Comparison of ENCODE assay signal across 30 cellular contexts in genomic region chr7:1762238-1762945, GRCh38.
DNase-seq lines count a peak whose midpoint lies in the region; ATAC-seq, FAIRE-seq and TF ChIP-seq lines count a peak whose summit lies in the region.
"Had no signal": no experiment of that assay in that cellular context is flagged by ENCODE, and none has a peak within 500 bp of the region (broad histone marks: within the 10 kb centered on the region; RNA-seq: fewer than 3 reads in every experiment).

No MANE protein-coding gene starts in this region.

- H4K20me1 ChIP-seq in osteoblast (ENCODE audit: insufficient read depth, low read length) = no peaks in the 10 kb centered on the region

- H2AFZ ChIP-seq in osteoblast (ENCODE audit: low read length) = no peak overlapping the region
- H2AFZ ChIP-seq: PC-9 had no signal

- FAIRE-seq in HTR-8/SVneo (lab: Jason Lieb, UNC) = peak; percentile 93
- FAIRE-seq: GM12892 had no signal

- H3K4me3 Mint-ChIP-seq in activated T-cell treated with anti-CD3 and anti-CD28 coated beads, Interleukin-2, amount 50 U/mL, for 72 hours = no peak overlapping the region
- H3K4me3 Mint-ChIP-seq: CD14-positive monocyte, HFFc6 had no signal

- no peak overlapping the region for H3K27ac Mint-ChIP-seq in activated T-cell treated with anti-CD3 and anti-CD28 coated beads, Interleukin-2, amount 50 U/mL, for 72 hours
- H3K27ac Mint-ChIP-seq: CD14-positive monocyte; CD8-positive, alpha-beta memory T cell; HFFc6 had no signal

- no peaks in the 10 kb centered on the region for H3K79me2 ChIP-seq in osteoblast (ENCODE audit: insufficient read depth, low read length)

- peaks cover 2 to 10% of the 10 kb centered on the region in 2 donors for H3K9me3 Mint-ChIP-seq in activated T-cell treated with anti-CD3 and anti-CD28 coated beads, Interleukin-2, amount 50 U/mL, for 72 hours

- no peaks in the 10 kb centered on the region for H3K4me1 ChIP-seq in osteoblast (ENCODE audit: insufficient read depth, low read length)
- H3K4me1 ChIP-seq: BE2C, SJSA1 had no signal

- H3K4me3 ChIP-seq in osteoblast (ENCODE audit: insufficient read depth, low read length) = no peak overlapping the region
- H3K4me3 ChIP-seq: PC-9, SJSA1 had no signal

- TF ChIP-seq CTCF in osteoblast (IDR thresholded peaks at IDR 0.05; ENCODE audit: extremely low read depth, low read depth, low read length) = no peak

- H3K36me3 ChIP-seq in osteoblast (ENCODE audit: insufficient read depth, low read length) = no peaks in the 10 kb centered on the region
- H3K36me3 ChIP-seq: BE2C, SJSA1 had no signal

- no peak overlapping the region for H3K27ac ChIP-seq in osteoblast (ENCODE audit: low read depth, low read length)
- H3K27ac ChIP-seq: KMS-11, PC-9, SJSA1 had no signal

- H3K9me3 ChIP-seq in osteoblast (ENCODE audit: low read depth, low read length) = peaks cover 17% of the 10 kb centered on the region

- no peak for ATAC-seq in activated T-cell treated with anti-CD3 and anti-CD28 coated beads, Interleukin-2, amount 50 U/mL, for 72 hours (replicated peaks in 1 of 2)
- ATAC-seq in GM18519 (IDR thresholded peaks at IDR 0.05; ENCODE audit: low FRiP score, unreplicated experiment) = no peak

- no peak overlapping the region for H3K4me2 ChIP-seq in osteoblast (ENCODE audit: insufficient read depth, low read length)
- H3K4me2 ChIP-seq: KMS-11, PC-9 had no signal

- DNase-seq in activated effector memory CD4-positive, alpha-beta T cell treated with anti-CD3 and anti-CD28 coated beads, Interleukin-2, amount 50 U/mL, for 16 hours = peak; percentile 34
- no peak for DNase-seq in activated effector memory CD4-positive, alpha-beta T cell treated with Interleukin-2 at 50 U/mL for 16 hours
- DNase-seq in HTR-8/SVneo (ENCODE audit: insufficient read length, low spot score) (no peak), iPS-NIHi7 (ENCODE audit: extremely low spot score) (peak; percentile 6), osteoblast (ENCODE audit: insufficient read length, low spot score, missing footprints) (peak; percentile 41), SW480 (ENCODE audit: low spot score) (no peak)
- no peak for DNase-seq in activated T-cell treated with anti-CD3 and anti-CD28 coated beads, Interleukin-2, amount 50 U/mL, for 72 hours
- DNase-seq: 8988T; ACHN; BE2C; CD8-positive, alpha-beta memory T cell; DMS79 treated with DMSO at 0.1 percent for 48 hours; GF-D8; HFFc6; IMR-90; MM.1S; NCI-H1092; NCI-H1417 treated with DMSO at 0.1 percent for 48 hours; NCI-H1694 treated with DMSO at 0.1 percent for 48 hours; NCI-H2081; NCI-H2227 treated with DMSO at 0.1 percent for 48 hours; NCI-H526 treated with DMSO at 0.1 percent for 48 hours; PC-9; Right ventricle myocardium superior; RPMI8226 had no signal

- H3K27me3 ChIP-seq in osteoblast (ENCODE audit: insufficient read depth, low read length) = no peaks in the 10 kb centered on the region
- H3K27me3 ChIP-seq: BE2C, SJSA1 had no signal

- peaks cover 5 to 6% of the 10 kb centered on the region in 2 donors for H3K36me3 Mint-ChIP-seq in activated T-cell treated with anti-CD3 and anti-CD28 coated beads, Interleukin-2, amount 50 U/mL, for 72 hours (ENCODE audit: insufficient read depth in 2 of 2)
- H3K36me3 Mint-ChIP-seq: CD14-positive monocyte; CD8-positive, alpha-beta memory T cell had no signal

- no peaks in the 10 kb centered on the region for H3K4me1 Mint-ChIP-seq in activated T-cell treated with anti-CD3 and anti-CD28 coated beads, Interleukin-2, amount 50 U/mL, for 72 hours (ENCODE audit: low read depth)
- H3K4me1 Mint-ChIP-seq: CD14-positive monocyte; CD8-positive, alpha-beta memory T cell had no signal

- no peaks in the 10 kb centered on the region for H3K27me3 Mint-ChIP-seq in activated T-cell treated with anti-CD3 and anti-CD28 coated beads, Interleukin-2, amount 50 U/mL, for 72 hours (ENCODE audit: low read depth)

Comparison
In these comparisons a context has a peak if more than half of its experiments do, and no peak if none do; other contexts are left out.
1. DNase-seq: peak in activated effector memory CD4-positive, alpha-beta T cell treated with anti-CD3 and anti-CD28 coated beads, Interleukin-2, amount 50 U/mL, for 16 hours (single experiment), iPS-NIHi7 (single experiment) and osteoblast (single experiment); none in activated effector memory CD4-positive, alpha-beta T cell treated with Interleukin-2 at 50 U/mL for 16 hours (single experiment), HTR-8/SVneo (single experiment), activated T-cell treated with anti-CD3 and anti-CD28 coated beads, Interleukin-2, amount 50 U/mL, for 72 hours (0 of 2) and SW480 (single experiment).